16 cellular contexts compared by ENCODE assay signal in the genomic region with DNA sequence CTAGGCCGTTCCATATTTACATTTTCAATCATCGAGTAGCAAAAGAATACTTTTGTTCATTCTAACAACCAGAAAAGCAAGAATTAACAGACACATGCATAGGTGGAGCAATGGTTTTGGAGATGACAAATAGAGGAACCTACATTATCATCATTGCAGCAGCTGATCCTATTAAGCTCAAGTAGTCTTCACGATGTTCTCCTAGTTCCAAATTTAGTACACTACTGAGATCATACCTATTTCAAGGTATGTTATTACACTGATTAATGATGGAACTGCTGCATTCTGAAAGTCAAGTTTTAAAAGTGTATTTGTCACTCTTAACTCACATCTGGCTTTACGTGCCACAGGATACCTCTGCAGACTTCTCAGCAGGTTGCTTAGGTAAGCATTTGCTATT.
"Had no signal": no experiment of that assay in that cellular context is flagged by ENCODE, and none has a peak within 500 bp of the region (broad histone marks: within the 10 kb centered on the region; RNA-seq: fewer than 3 reads in every experiment).

No MANE protein-coding gene starts in this region.

- H3K9me2 ChIP-seq: SK-N-SH had no signal

- H3K9ac ChIP-seq: SK-N-SH had no signal

- ATAC-seq: HepG2, Panc1, PC-3 had no signal

- H3K27ac ChIP-seq: RWPE1 had no signal

- H3K4me2 ChIP-seq: SK-N-SH had no signal

- H3K9me3 ChIP-seq: MG63, SK-N-SH had no signal

- H3K4me3 ChIP-seq: MG63 had no signal

- H3K36me3 ChIP-seq: MG63 had no signal

- H3K27me3 ChIP-seq: MG63 had no signal

- DNase-seq: IMR-90; Karpas-422; KG1; MG63; NCI-H1436; NCI-H2081 treated with DMSO at 0.1 percent for 48 hours; NCI-H2227 treated with DMSO at 0.1 percent for 48 hours; NCI-H526 treated with DMSO at 0.1 percent for 48 hours; NCI-H748 treated with DMSO at 0.1 percent for 48 hours; NK-92 treated with Interleukin-12 subunit alpha and Interleukin-12 subunit beta, amount 100 ng/mL, for 24 hours; PC-3; SHP77; SK-N-SH had no signal
